ENCODE assay signal across 1 cellular context in the genomic region with DNA sequence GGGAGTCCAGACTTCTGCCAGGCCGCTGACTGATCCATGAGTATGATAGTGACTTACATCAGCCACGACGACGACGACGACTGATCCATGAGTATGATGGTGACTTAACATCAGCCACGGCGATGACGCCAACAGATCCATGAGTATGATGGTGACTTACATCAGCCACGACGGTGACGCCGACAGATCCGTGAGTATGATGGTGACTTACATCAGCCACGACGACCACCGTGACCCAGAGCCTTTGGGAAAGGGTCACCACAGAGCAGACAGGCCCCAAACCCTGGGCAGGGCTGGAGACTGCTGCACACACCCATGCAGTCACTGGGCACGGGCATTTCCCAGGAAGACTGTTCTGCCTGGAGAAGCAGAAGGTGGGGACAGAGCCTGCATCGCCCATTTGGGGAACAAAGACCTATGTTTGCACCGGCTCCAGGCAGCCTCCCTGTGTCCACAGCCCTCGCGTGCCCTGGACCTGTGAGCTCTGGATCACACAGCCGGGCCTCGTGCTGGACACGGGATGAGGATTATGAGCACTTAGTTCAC.
TF ChIP-seq lines count a peak whose summit lies in the region.

No MANE protein-coding gene starts in this region.

TF ChIP-seq in H1, 55 proteins besides CTCF, POLR2A, EP300 and RAD21 (continued from another document):
- TF ChIP-seq CBX8 (IDR thresholded peaks at IDR 0.05; ENCODE audit: borderline replicate concordance, low read depth, low read length) (no peak), SP1 (IDR thresholded peaks at IDR 0.05; ENCODE audit: low read depth, low read length) (no peak), TBP (IDR thresholded peaks at IDR 0.05; ENCODE audit: low read depth, low read length) (no peak), CREB1 (IDR thresholded peaks at IDR 0.05) (no peak), TAF7 (optimal IDR thresholded peaks at IDR 0.05; ENCODE audit: borderline replicate concordance, low read depth, low read length) (no peak), CHD1 (IDR thresholded peaks at IDR 0.05; ENCODE audit: low read depth, low read length) (no peak)
TF ChIP-seq in H1: peak in this region for 0.
